ENCODE assay signal across 28 cellular contexts in the genomic region with DNA sequence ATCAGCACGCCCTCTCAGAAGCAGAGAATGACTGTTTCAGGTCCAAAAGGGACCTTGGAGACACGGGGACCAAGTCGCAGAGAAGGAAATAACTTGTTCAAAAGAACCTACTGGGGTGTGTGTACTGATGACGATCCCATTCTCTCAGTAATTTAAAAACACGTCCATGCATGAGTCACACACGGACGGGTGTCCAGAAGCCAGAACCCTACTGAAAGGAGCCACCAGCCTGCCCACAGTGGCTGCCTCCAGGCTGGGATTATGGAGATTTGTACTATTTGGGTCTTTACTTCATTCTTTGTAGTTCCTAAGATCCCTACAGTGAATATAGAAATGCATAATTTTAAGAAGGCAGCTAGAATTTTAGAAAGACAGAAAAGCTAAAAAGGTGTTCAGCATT. TPM values are rescaled to one million over a fixed set of nuclear protein-coding genes. Genes with fewer than 3 reads are reported as not detected.
DNase-seq lines count a peak whose midpoint lies in the region; ATAC-seq and TF ChIP-seq lines count a peak whose summit lies in the region.
"Had no signal": no experiment of that assay in that cellular context is flagged by ENCODE, and none has a peak within 500 bp of the region (broad histone marks: within the 10 kb centered on the region; RNA-seq: fewer than 3 reads in every experiment).

No MANE protein-coding gene starts in this region.

- H3K36me3 Mint-ChIP-seq in activated naive CD8-positive, alpha-beta T cell = no peaks in the 10 kb centered on the region
- H3K36me3 Mint-ChIP-seq in activated naive CD8-positive, alpha-beta T cell treated with anti-CD3 and anti-CD28 coated beads, Interleukin-2, amount 50 U/mL, for 24 hours (ENCODE audit: low read depth) = peaks cover 2% of the 10 kb centered on the region
- H3K36me3 Mint-ChIP-seq in activated T-helper 17 cell treated with anti-CD3 and anti-CD28 coated beads, Interleukin-2, amount 50 U/mL, for 72 hours (ENCODE audit: low read depth) = peaks cover 15% of the 10 kb centered on the region
- H3K36me3 Mint-ChIP-seq in nephron progenitor cell (ENCODE audit: low read depth) (peaks cover 36% of the 10 kb centered on the region), type B pancreatic cell (no peaks in the 10 kb centered on the region)
- H3K36me3 Mint-ChIP-seq: natural killer cell treated with Interleukin-12 subunit alpha and Interleukin-12 subunit beta and Interleukin-15 and Interleukin-18, amount 100 ng/mL, for 72 hours had no signal

- H3K27ac Mint-ChIP-seq in activated naive CD8-positive, alpha-beta T cell = peak overlapping the region; percentile 90
- no peak overlapping the region for H3K27ac Mint-ChIP-seq in activated naive CD8-positive, alpha-beta T cell treated with anti-CD3 and anti-CD28 coated beads, Interleukin-2, amount 50 U/mL, for 24 hours
- H3K27ac Mint-ChIP-seq in activated T-helper 17 cell treated with anti-CD3 and anti-CD28 coated beads, Interleukin-2, amount 50 U/mL, for 72 hours = peak overlapping the region; percentile 87
- H3K27ac Mint-ChIP-seq in nephron progenitor cell = peak overlapping the region; percentile 59
- H3K27ac Mint-ChIP-seq in type B pancreatic cell = no peak overlapping the region
- H3K27ac Mint-ChIP-seq: natural killer cell treated with Interleukin-12 subunit alpha and Interleukin-12 subunit beta and Interleukin-15 and Interleukin-18, amount 100 ng/mL, for 72 hours; stimulated activated naive B cell treated with anti-CD40 and anti-IgM and Interleukin-4, amounts not matched to agents 10 μg/mL and 1 μg/mL and 100 μg/mL, for 72 hours had no signal

- H3K4me3 Mint-ChIP-seq in activated naive CD8-positive, alpha-beta T cell = no peak overlapping the region
- H3K4me3 Mint-ChIP-seq in activated naive CD8-positive, alpha-beta T cell treated with anti-CD3 and anti-CD28 coated beads, Interleukin-2, amount 50 U/mL, for 24 hours = no peak overlapping the region
- H3K4me3 Mint-ChIP-seq in activated T-helper 17 cell treated with anti-CD3 and anti-CD28 coated beads, Interleukin-2, amount 50 U/mL, for 72 hours = peak overlapping the region; percentile 77
- H3K4me3 Mint-ChIP-seq in nephron progenitor cell (no peak overlapping the region), type B pancreatic cell (no peak overlapping the region)
- H3K4me3 Mint-ChIP-seq: H9; natural killer cell treated with Interleukin-12 subunit alpha and Interleukin-12 subunit beta and Interleukin-15 and Interleukin-18, amount 100 ng/mL, for 72 hours; stimulated activated naive B cell treated with anti-CD40 and anti-IgM and Interleukin-4, amounts not matched to agents 10 μg/mL and 1 μg/mL and 100 μg/mL, for 72 hours had no signal

- H3K4me1 Mint-ChIP-seq in activated naive CD8-positive, alpha-beta T cell (ENCODE audit: low read depth) = peaks cover 40% of the 10 kb centered on the region
- peaks cover 31% of the 10 kb centered on the region for H3K4me1 Mint-ChIP-seq in activated naive CD8-positive, alpha-beta T cell treated with anti-CD3 and anti-CD28 coated beads, Interleukin-2, amount 50 U/mL, for 24 hours
- H3K4me1 Mint-ChIP-seq in activated T-helper 17 cell treated with anti-CD3 and anti-CD28 coated beads, Interleukin-2, amount 50 U/mL, for 72 hours = peaks cover 15% of the 10 kb centered on the region
- H3K4me1 Mint-ChIP-seq in nephron progenitor cell = peaks cover 10% of the 10 kb centered on the region
- no peaks in the 10 kb centered on the region for H3K4me1 Mint-ChIP-seq in type B pancreatic cell (ENCODE audit: unreplicated experiment)
- H3K4me1 Mint-ChIP-seq: stimulated activated naive B cell treated with anti-CD40 and anti-IgM and Interleukin-4, amounts not matched to agents 10 μg/mL and 1 μg/mL and 100 μg/mL, for 72 hours had no signal

- no peaks in the 10 kb centered on the region for H3K27me3 Mint-ChIP-seq in activated naive CD8-positive, alpha-beta T cell
- H3K27me3 Mint-ChIP-seq in activated naive CD8-positive, alpha-beta T cell treated with anti-CD3 and anti-CD28 coated beads, Interleukin-2, amount 50 U/mL, for 24 hours = no peaks in the 10 kb centered on the region
- no peaks in the 10 kb centered on the region for H3K27me3 Mint-ChIP-seq in activated T-helper 17 cell treated with anti-CD3 and anti-CD28 coated beads, Interleukin-2, amount 50 U/mL, for 72 hours
- H3K27me3 Mint-ChIP-seq in nephron progenitor cell (ENCODE audit: low read depth, poor library complexity) (peaks cover 3% of the 10 kb centered on the region), type B pancreatic cell (no peaks in the 10 kb centered on the region)
- H3K27me3 Mint-ChIP-seq: natural killer cell treated with Interleukin-12 subunit alpha and Interleukin-12 subunit beta and Interleukin-15 and Interleukin-18, amount 100 ng/mL, for 72 hours; stimulated activated naive B cell treated with anti-CD40 and anti-IgM and Interleukin-4, amounts not matched to agents 10 μg/mL and 1 μg/mL and 100 μg/mL, for 72 hours had no signal

- no peak for ATAC-seq in activated naive CD8-positive, alpha-beta T cell treated with anti-CD3 and anti-CD28 coated beads, Interleukin-2, amount 50 U/mL, for 24 hours
- peak; percentile 28 for ATAC-seq in activated T-helper 17 cell treated with anti-CD3 and anti-CD28 coated beads, Interleukin-2, amount 50 U/mL, for 72 hours (replicated peaks)
- ATAC-seq in GM21423 (IDR thresholded peaks at IDR 0.05; ENCODE audit: unreplicated experiment) = no peak
- ATAC-seq: natural killer cell treated with Interleukin-12 subunit alpha and Interleukin-12 subunit beta and Interleukin-15 and Interleukin-18, amount 100 ng/mL, for 72 hours; pancreas; stimulated activated naive B cell treated with anti-CD40 and anti-IgM and Interleukin-4, amounts not matched to agents 10 μg/mL and 1 μg/mL and 100 μg/mL, for 72 hours; upper lobe of right lung had no signal

- TF ChIP-seq CTCF in nephron progenitor cell (IDR thresholded peaks at IDR 0.05) (no peak), type B pancreatic cell (conservative IDR thresholded peaks at IDR 0.05) (no peak)

- DNase-seq in activated naive CD8-positive, alpha-beta T cell treated with anti-CD3 and anti-CD28 coated beads, Interleukin-2, amount 50 U/mL, for 24 hours = no peak
- peak; percentile 28 for DNase-seq in HT1080 (ENCODE audit: low read depth)
- DNase-seq in nephron progenitor cell = no peak
- no peak for DNase-seq in type B pancreatic cell (ENCODE audit: extremely low spot score, unreplicated experiment)
- DNase-seq: activated CD4-positive, alpha-beta T cell treated with anti-CD3 and anti-CD28 coated beads for 48 hours; activated CD8-positive, alpha-beta memory T cell treated with anti-CD3 and anti-CD28 coated beads, Interleukin-2, amount 50 U/mL, for 4 hours; amniotic stem cell; Calu3; DMS79 treated with DMSO at 0.1 percent for 48 hours; dorsolateral prefrontal cortex; foreskin melanocyte; GF-D8; H9; MM.1S; NCI-H1417; NCI-H2029; NCI-H524; NK-92 treated with Interleukin-12 subunit alpha and Interleukin-12 subunit beta, amount 100 ng/mL, for 24 hours; pancreas; PC-9; SHP77 treated with DMSO at 0.1 percent for 48 hours; stimulated activated naive B cell treated with anti-CD40 and anti-IgM and Interleukin-4, amounts not matched to agents 10 μg/mL and 1 μg/mL and 100 μg/mL, for 72 hours; T-helper 9 cell; upper lobe of right lung had no signal

- no peaks in the 10 kb centered on the region for H3K9me3 Mint-ChIP-seq in activated naive CD8-positive, alpha-beta T cell (ENCODE audit: low read depth)
- H3K9me3 Mint-ChIP-seq in activated naive CD8-positive, alpha-beta T cell treated with anti-CD3 and anti-CD28 coated beads, Interleukin-2, amount 50 U/mL, for 24 hours = no peaks in the 10 kb centered on the region
- H3K9me3 Mint-ChIP-seq in activated T-helper 17 cell treated with anti-CD3 and anti-CD28 coated beads, Interleukin-2, amount 50 U/mL, for 72 hours = peaks cover 3% of the 10 kb centered on the region
- H3K9me3 Mint-ChIP-seq in nephron progenitor cell = no peaks in the 10 kb centered on the region
- H3K9me3 Mint-ChIP-seq in type B pancreatic cell = no peaks in the 10 kb centered on the region
- H3K9me3 Mint-ChIP-seq: H9; natural killer cell treated with Interleukin-12 subunit alpha and Interleukin-12 subunit beta and Interleukin-15 and Interleukin-18, amount 100 ng/mL, for 72 hours; stimulated activated naive B cell treated with anti-CD40 and anti-IgM and Interleukin-4, amounts not matched to agents 10 μg/mL and 1 μg/mL and 100 μg/mL, for 72 hours had no signal

RNA-seq across cellular contexts. Expression of a gene that starts 27.8 kb away (rescaled TPM):
- 35.7 and 37.2 TPM in 2 replicates for total RNA-seq in HT1080 (2014; rRNA removed; shearing (Covaris generic))
- 27.4 and 30.2 TPM in 2 replicates for polyA plus RNA-seq in HT1080 (2015; cell fraction: cytosol; rRNA removed)
- 18.9 and 21.2 TPM in 2 replicates for polyA plus RNA-seq in HT1080 (2015; cell fraction: nucleus; rRNA removed)
- total RNA-seq in activated T-helper 17 cell treated with anti-CD3 and anti-CD28 coated beads, Interleukin-2, amount 50 U/mL, for 72 hours = 10 to 100 TPM; 14.3 to 22.5 TPM
- total RNA-seq in type B pancreatic cell (ENCODE audit: low replicate concordance) = 1.0 TPM in 1 of 2 replicates, not detected in the other
- total RNA-seq: Calu3, H9, PC-9 had no signal

RNA-seq across cellular contexts. Expression of a gene that starts 50.6 kb away (rescaled TPM):
- 3.3 and 5.0 TPM in 2 replicates for total RNA-seq in HT1080 (2014; rRNA removed; shearing (Covaris generic))
- 4.7 and 6.4 TPM in 2 replicates for polyA plus RNA-seq in HT1080 (2015; cell fraction: cytosol; rRNA removed)
- 17.9 and 18.8 TPM in 2 replicates for polyA plus RNA-seq in HT1080 (2015; cell fraction: nucleus; rRNA removed)
- 10 to 100 TPM; 11.9 to 19.9 TPM for total RNA-seq in activated T-helper 17 cell treated with anti-CD3 and anti-CD28 coated beads, Interleukin-2, amount 50 U/mL, for 72 hours
- total RNA-seq in type B pancreatic cell (ENCODE audit: low replicate concordance) = 27.9 and 55.1 TPM in 2 replicates

RNA-seq across cellular contexts. Expression of a gene that starts 50.9 kb away (rescaled TPM):
- 5.7 and 7.0 TPM in 2 replicates for total RNA-seq in HT1080 (2014; rRNA removed; shearing (Covaris generic))
- polyA plus RNA-seq in HT1080 (2015; cell fraction: cytosol; rRNA removed) = 6.9 TPM in 2 replicates
- 20.6 and 24.2 TPM in 2 replicates for polyA plus RNA-seq in HT1080 (2015; cell fraction: nucleus; rRNA removed)
- 10 to 100 TPM; 12.0 to 20.6 TPM for total RNA-seq in activated T-helper 17 cell treated with anti-CD3 and anti-CD28 coated beads, Interleukin-2, amount 50 U/mL, for 72 hours
- 29.0 and 31.4 TPM in 2 replicates for total RNA-seq in type B pancreatic cell (ENCODE audit: low replicate concordance)

Comparison
In these comparisons a context has a peak if more than half of its experiments do, and no peak if none do; other contexts are left out.
1. H3K27ac Mint-ChIP-seq: peak in activated naive CD8-positive, alpha-beta T cell (single experiment), activated T-helper 17 cell treated with anti-CD3 and anti-CD28 coated beads, Interleukin-2, amount 50 U/mL, for 72 hours (single experiment) and nephron progenitor cell (single experiment); none in activated naive CD8-positive, alpha-beta T cell treated with anti-CD3 and anti-CD28 coated beads, Interleukin-2, amount 50 U/mL, for 24 hours (single experiment) and type B pancreatic cell (single experiment).